Comparison of ENCODE assay signal across 33 cellular contexts in genomic region chr1:79531790-79532189, GRCh38.
"Had no signal": no experiment of that assay in that cellular context is flagged by ENCODE, and none has a peak within 500 bp of the region (broad histone marks: within the 10 kb centered on the region; RNA-seq: fewer than 3 reads in every experiment).

No MANE protein-coding gene starts in this region.

- DNase-seq: activated CD4-positive, alpha-beta memory T cell treated with anti-CD3 and anti-CD28 coated beads for 36 hours; activated CD4-positive, alpha-beta T cell treated with anti-CD3 and anti-CD28 coated beads for 36 hours; activated CD4-positive, alpha-beta T cell treated with anti-CD3 and anti-CD28 coated beads, Interleukin-2, amount 10 ng/mL, durations not matched to agents 24 days and 14 days; activated CD4-positive, CD25-positive, alpha-beta regulatory T cell; activated CD4-positive, CD25-positive, alpha-beta regulatory T cell treated with anti-CD3 and anti-CD28 coated beads, Interleukin-2, amount 50 U/mL, for 72 hours; activated CD8-positive, alpha-beta memory T cell treated with anti-CD3 and anti-CD28 coated beads, Interleukin-2, amount 10 ng/mL, durations not matched to agents 7 days and 5 days; activated CD8-positive, alpha-beta memory T cell treated with anti-CD3 and anti-CD28 coated beads, Interleukin-2, amount 50 U/mL, for 4 hours; activated CD8-positive, alpha-beta T cell treated with anti-CD3 and anti-CD28 coated beads, Interleukin-2, amount 10 ng/mL, durations not matched to agents 7 days and 5 days; activated effector memory CD4-positive, alpha-beta T cell treated with anti-CD3 and anti-CD28 coated beads, Interleukin-2, amount 50 U/mL, for 16 hours; activated naive CD4-positive, alpha-beta T cell treated with anti-CD3 and anti-CD28 coated beads for 36 hours; activated naive CD8-positive, alpha-beta T cell treated with anti-CD3 and anti-CD28 coated beads for 36 hours; activated naive CD8-positive, alpha-beta T cell treated with anti-CD3 and anti-CD28 coated beads, Interleukin-2, amount 50 U/mL, for 24 hours; activated T-cell treated with anti-CD3 and anti-CD28 coated beads, Interleukin-2, amount 50 U/mL, for 1 hour; activated T-cell treated with anti-CD3 and anti-CD28 coated beads, Interleukin-2, amount 50 U/mL, for 48 hours; adrenal gland; amygdala; aorta; body of pancreas; caudate nucleus; cortex of kidney; dermis blood vessel endothelial cell; effector CD8-positive, alpha-beta T cell; esophagus squamous epithelium; foreskin melanocyte; T-helper 2 cell had no signal

- H3K27ac ChIP-seq: adrenal gland, body of pancreas, epithelial cell of prostate, esophagus squamous epithelium, gastroesophageal sphincter had no signal

- H3K4me3 Mint-ChIP-seq: activated CD4-positive, alpha-beta memory T cell treated with anti-CD3 and anti-CD28 coated beads for 36 hours; activated CD4-positive, alpha-beta T cell treated with anti-CD3 and anti-CD28 coated beads for 36 hours; activated CD4-positive, alpha-beta T cell treated with anti-CD3 and anti-CD28 coated beads, Interleukin-2, amount 10 ng/mL, durations not matched to agents 24 days and 14 days; activated CD8-positive, alpha-beta memory T cell treated with anti-CD3 and anti-CD28 coated beads, Interleukin-2, amount 10 ng/mL, durations not matched to agents 7 days and 5 days; activated CD8-positive, alpha-beta T cell treated with anti-CD3 and anti-CD28 coated beads, Interleukin-2, amount 10 ng/mL, durations not matched to agents 7 days and 5 days; activated naive CD4-positive, alpha-beta T cell treated with anti-CD3 and anti-CD28 coated beads for 36 hours; activated naive CD4-positive, alpha-beta T cell treated with anti-CD3 and anti-CD28 coated beads, Interleukin-2, amount 50 U/mL, for 24 hours; activated naive CD8-positive, alpha-beta T cell treated with anti-CD3 and anti-CD28 coated beads for 36 hours; activated naive CD8-positive, alpha-beta T cell treated with anti-CD3 and anti-CD28 coated beads, Interleukin-2, amount 50 U/mL, for 24 hours; activated T-helper 1 cell treated with anti-CD3 and anti-CD28 coated beads, Interleukin-12 subunit alpha, Interleukin-12 subunit beta, Interleukin-2, Interleukin-4 antibody, amounts not matched to agents 30 ng/mL and 10 ng/mL and 1 ng/mL, durations not matched to agents 14 hours and 24 hours and 36 hours had no signal

- H3K4me1 ChIP-seq: adrenal gland, body of pancreas, esophagus squamous epithelium, gastroesophageal sphincter had no signal

- H3K9me3 ChIP-seq: adrenal gland, body of pancreas, esophagus squamous epithelium, gastroesophageal sphincter had no signal

- H3K36me3 Mint-ChIP-seq: activated CD4-positive, alpha-beta memory T cell treated with anti-CD3 and anti-CD28 coated beads for 36 hours; activated CD8-positive, alpha-beta memory T cell treated with anti-CD3 and anti-CD28 coated beads, Interleukin-2, amount 10 ng/mL, durations not matched to agents 7 days and 5 days; activated naive CD4-positive, alpha-beta T cell treated with anti-CD3 and anti-CD28 coated beads, Interleukin-2, amount 50 U/mL, for 24 hours; activated naive CD8-positive, alpha-beta T cell treated with anti-CD3 and anti-CD28 coated beads for 36 hours had no signal

- H3K9me3 Mint-ChIP-seq: activated CD4-positive, alpha-beta memory T cell treated with anti-CD3 and anti-CD28 coated beads for 36 hours; activated CD4-positive, alpha-beta T cell treated with anti-CD3 and anti-CD28 coated beads, Interleukin-2, amount 10 ng/mL, durations not matched to agents 24 days and 14 days; activated naive CD4-positive, alpha-beta T cell treated with anti-CD3 and anti-CD28 coated beads for 36 hours; activated naive CD8-positive, alpha-beta T cell treated with anti-CD3 and anti-CD28 coated beads for 36 hours; activated naive CD8-positive, alpha-beta T cell treated with anti-CD3 and anti-CD28 coated beads, Interleukin-2, amount 50 U/mL, for 24 hours; activated T-helper 1 cell treated with anti-CD3 and anti-CD28 coated beads, Interleukin-12 subunit alpha, Interleukin-12 subunit beta, Interleukin-2, Interleukin-4 antibody, amounts not matched to agents 30 ng/mL and 10 ng/mL and 1 ng/mL, durations not matched to agents 14 hours and 24 hours and 36 hours had no signal

- H3K4me3 ChIP-seq: adrenal gland, body of pancreas, esophagus squamous epithelium, gastroesophageal sphincter had no signal

- H3K27ac Mint-ChIP-seq: activated CD4-positive, alpha-beta memory T cell treated with anti-CD3 and anti-CD28 coated beads for 36 hours; activated CD4-positive, alpha-beta T cell treated with anti-CD3 and anti-CD28 coated beads for 36 hours; activated CD4-positive, alpha-beta T cell treated with anti-CD3 and anti-CD28 coated beads, Interleukin-2, amount 10 ng/mL, durations not matched to agents 24 days and 14 days; activated CD8-positive, alpha-beta memory T cell treated with anti-CD3 and anti-CD28 coated beads, Interleukin-2, amount 10 ng/mL, durations not matched to agents 7 days and 5 days; activated CD8-positive, alpha-beta T cell treated with anti-CD3 and anti-CD28 coated beads, Interleukin-2, amount 10 ng/mL, durations not matched to agents 7 days and 5 days; activated naive CD4-positive, alpha-beta T cell treated with anti-CD3 and anti-CD28 coated beads for 36 hours; activated naive CD4-positive, alpha-beta T cell treated with anti-CD3 and anti-CD28 coated beads, Interleukin-2, amount 50 U/mL, for 24 hours; activated naive CD8-positive, alpha-beta T cell treated with anti-CD3 and anti-CD28 coated beads for 36 hours; activated naive CD8-positive, alpha-beta T cell treated with anti-CD3 and anti-CD28 coated beads, Interleukin-2, amount 50 U/mL, for 24 hours; activated T-helper 1 cell treated with anti-CD3 and anti-CD28 coated beads, Interleukin-12 subunit alpha, Interleukin-12 subunit beta, Interleukin-2, Interleukin-4 antibody, amounts not matched to agents 30 ng/mL and 10 ng/mL and 1 ng/mL, durations not matched to agents 14 hours and 24 hours and 36 hours; activated T-helper 2 cell treated with anti-CD3 and anti-CD28 coated beads, Interferon-gamma antibody, Interleukin-2, Interleukin-4, amounts not matched to agents 10 μg/mL and 5 μg/mL and 100 μg/mL, durations not matched to agents 14 hours and 24 hours and 36 hours had no signal

- H3K27me3 ChIP-seq: adrenal gland, body of pancreas, esophagus squamous epithelium, gastroesophageal sphincter had no signal

- H3K27me3 Mint-ChIP-seq: activated CD4-positive, alpha-beta memory T cell treated with anti-CD3 and anti-CD28 coated beads for 36 hours; activated CD4-positive, alpha-beta T cell treated with anti-CD3 and anti-CD28 coated beads for 36 hours; activated CD4-positive, alpha-beta T cell treated with anti-CD3 and anti-CD28 coated beads, Interleukin-2, amount 10 ng/mL, durations not matched to agents 24 days and 14 days; activated CD8-positive, alpha-beta memory T cell treated with anti-CD3 and anti-CD28 coated beads, Interleukin-2, amount 10 ng/mL, durations not matched to agents 7 days and 5 days; activated naive CD4-positive, alpha-beta T cell treated with anti-CD3 and anti-CD28 coated beads, Interleukin-2, amount 50 U/mL, for 24 hours; activated naive CD8-positive, alpha-beta T cell treated with anti-CD3 and anti-CD28 coated beads for 36 hours; activated naive CD8-positive, alpha-beta T cell treated with anti-CD3 and anti-CD28 coated beads, Interleukin-2, amount 50 U/mL, for 24 hours had no signal

- H3K36me3 ChIP-seq: adrenal gland, esophagus squamous epithelium, gastroesophageal sphincter had no signal

- FAIRE-seq: colon, endometrium, endothelial cell of umbilical vein had no signal

- H3K4me1 Mint-ChIP-seq: activated CD4-positive, alpha-beta T cell treated with anti-CD3 and anti-CD28 coated beads for 36 hours; activated CD4-positive, alpha-beta T cell treated with anti-CD3 and anti-CD28 coated beads, Interleukin-2, amount 10 ng/mL, durations not matched to agents 24 days and 14 days; activated CD8-positive, alpha-beta memory T cell treated with anti-CD3 and anti-CD28 coated beads, Interleukin-2, amount 10 ng/mL, durations not matched to agents 7 days and 5 days; activated naive CD4-positive, alpha-beta T cell treated with anti-CD3 and anti-CD28 coated beads, Interleukin-2, amount 50 U/mL, for 24 hours; activated naive CD8-positive, alpha-beta T cell treated with anti-CD3 and anti-CD28 coated beads for 36 hours; activated naive CD8-positive, alpha-beta T cell treated with anti-CD3 and anti-CD28 coated beads, Interleukin-2, amount 50 U/mL, for 24 hours had no signal
